In the genomic region with DNA sequence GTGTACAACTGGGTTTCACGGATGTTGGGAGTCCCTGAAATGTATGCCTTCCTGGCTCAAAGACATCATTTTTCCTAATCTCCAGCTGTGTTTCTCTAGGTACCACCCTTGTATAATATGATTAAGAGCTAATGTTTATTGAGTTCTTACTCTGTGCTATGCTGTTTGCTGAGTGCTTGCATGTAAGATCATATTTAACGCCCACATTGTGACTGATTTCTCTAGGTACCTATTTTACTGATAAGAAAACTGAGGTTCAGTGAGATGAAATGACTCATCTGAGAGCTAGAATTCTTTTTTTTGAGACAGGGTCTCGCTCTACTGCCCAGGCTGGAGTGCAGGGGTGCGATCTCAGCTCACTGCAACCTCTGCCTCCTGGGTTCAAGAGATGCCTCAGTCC, we compare ENCODE assay signal across 18 cellular contexts. TPM values are rescaled to one million over a fixed set of nuclear protein-coding genes. Genes with fewer than 3 reads are reported as not detected.
DNase-seq lines count a peak whose midpoint lies in the region; ATAC-seq and TF ChIP-seq lines count a peak whose summit lies in the region.
"Had no signal": no experiment of that assay in that cellular context is flagged by ENCODE, and none has a peak within 500 bp of the region (broad histone marks: within the 10 kb centered on the region; RNA-seq: fewer than 3 reads in every experiment).

No MANE protein-coding gene starts in this region.

- peaks cover 5% of the 10 kb centered on the region for H3K9me3 Mint-ChIP-seq in activated CD4-positive, alpha-beta T cell treated with anti-CD3 and anti-CD28 coated beads for 36 hours (ENCODE audit: low read depth)
- no peaks in the 10 kb centered on the region for H3K9me3 Mint-ChIP-seq in activated CD4-positive, alpha-beta T cell treated with anti-CD3 and anti-CD28 coated beads, Interleukin-2, amount 10 ng/mL, durations not matched to agents 24 days and 14 days

- H3K27ac Mint-ChIP-seq in activated CD4-positive, alpha-beta T cell treated with anti-CD3 and anti-CD28 coated beads for 36 hours: no peak overlapping the region
- no peak overlapping the region for H3K27ac Mint-ChIP-seq in activated CD4-positive, alpha-beta T cell treated with anti-CD3 and anti-CD28 coated beads, Interleukin-2, amount 10 ng/mL, durations not matched to agents 24 days and 14 days
- H3K27ac Mint-ChIP-seq: CD4-positive, alpha-beta T cell; GM23338 had no signal

- CTCF ChIA-PET in activated CD4-positive, alpha-beta T cell treated with anti-CD3 and anti-CD28 coated beads for 36 hours (lab: Charles Lee): interaction anchor here (0.9 kb wide), 1 partner anchor 68 kb away, joined by 3 read pairs; the partner anchor contains the start of gene TOMM22

- POLR2A ChIA-PET in activated CD4-positive, alpha-beta T cell treated with anti-CD3 and anti-CD28 coated beads for 36 hours (lab: Charles Lee): interaction anchor here (0.5 kb wide), 1 partner anchor 35 kb away, joined by 3 read pairs; no protein-coding TSS in a partner anchor

- H3K27ac ChIP-seq in heart right ventricle (peak overlapping the region in 8 of 10 donors; percentile 57 to 89 (median 81)), right atrium auricular region (peak overlapping the region in 1 of 2 donors; percentile 72), psoas muscle (peak overlapping the region; percentile 73), caudate nucleus (ENCODE audit: low read depth, low read length) (no peak overlapping the region)
- H3K27ac ChIP-seq: 22Rv1, A549, C4-2B had no signal

- ATAC-seq in activated CD4-positive, alpha-beta T cell treated with anti-CD3 and anti-CD28 coated beads for 36 hours: peak; percentile 90
- no peak for ATAC-seq in heart right ventricle
- no peak for ATAC-seq in psoas muscle
- ATAC-seq in GM21723 (IDR thresholded peaks at IDR 0.05; ENCODE audit: unreplicated experiment): no peak
- ATAC-seq: A549, GM23338 had no signal

- no peak for DNase-seq in activated CD4-positive, alpha-beta T cell treated with anti-CD3 and anti-CD28 coated beads for 36 hours
- DNase-seq in activated CD4-positive, alpha-beta T cell treated with anti-CD3 and anti-CD28 coated beads, Interleukin-2, amount 10 ng/mL, durations not matched to agents 24 days and 14 days: no peak
- DNase-seq in heart right ventricle (no peak), right atrium auricular region (ENCODE audit: low spot score) (no peak), GM13977 (ENCODE audit: low spot score) (peak; percentile 34), psoas muscle (no peak), caudate nucleus (lab: John Stamatoyannopoulos, UW) (no peak)
- DNase-seq: AML-193; Caco-2; CD4-positive, alpha-beta T cell; GDM1; HCEC 1CT had no signal

- TF ChIP-seq CTCF in heart right ventricle (IDR thresholded peaks at IDR 0.05) (no peak), right atrium auricular region (IDR thresholded peaks at IDR 0.05) (no peak), GM13977 (IDR thresholded peaks at IDR 0.05; ENCODE audit: extremely low read depth, insufficient read depth, missing control alignments) (no peak), psoas muscle (IDR thresholded peaks at IDR 0.05) (no peak)

- peaks cover 5% of the 10 kb centered on the region for H3K27me3 Mint-ChIP-seq in activated CD4-positive, alpha-beta T cell treated with anti-CD3 and anti-CD28 coated beads for 36 hours
- H3K27me3 Mint-ChIP-seq in activated CD4-positive, alpha-beta T cell treated with anti-CD3 and anti-CD28 coated beads, Interleukin-2, amount 10 ng/mL, durations not matched to agents 24 days and 14 days: peaks cover 3% of the 10 kb centered on the region

- H3K36me3 Mint-ChIP-seq in activated CD4-positive, alpha-beta T cell treated with anti-CD3 and anti-CD28 coated beads for 36 hours (ENCODE audit: low read depth): no peaks in the 10 kb centered on the region
- no peaks in the 10 kb centered on the region for H3K36me3 Mint-ChIP-seq in activated CD4-positive, alpha-beta T cell treated with anti-CD3 and anti-CD28 coated beads, Interleukin-2, amount 10 ng/mL, durations not matched to agents 24 days and 14 days (ENCODE audit: low read depth)

- H3K4me3 Mint-ChIP-seq in activated CD4-positive, alpha-beta T cell treated with anti-CD3 and anti-CD28 coated beads for 36 hours: no peak overlapping the region
- no peak overlapping the region for H3K4me3 Mint-ChIP-seq in activated CD4-positive, alpha-beta T cell treated with anti-CD3 and anti-CD28 coated beads, Interleukin-2, amount 10 ng/mL, durations not matched to agents 24 days and 14 days
- H3K4me3 Mint-ChIP-seq: CD4-positive, alpha-beta T cell; GM23338 had no signal

- H3K4me1 ChIP-seq in heart right ventricle (peaks cover 0 to 21% (median 9%) of the 10 kb centered on the region in 9 donors), right atrium auricular region (no peaks in the 10 kb centered on the region), psoas muscle (no peaks in the 10 kb centered on the region)
- H3K4me1 ChIP-seq: A549 had no signal

- 92 to 96% methylated on average over 4 of the region's 4 CpGs for WGBS in heart right ventricle, 2 donors
- WGBS in psoas muscle, 3 donors: 92 to 96% (median 95%) methylated on average over 4 of the region's 4 CpGs

- H3K27me3 ChIP-seq in heart right ventricle (no peaks in the 10 kb centered on the region), right atrium auricular region (no peaks in the 10 kb centered on the region), psoas muscle (ENCODE audit: insufficient read depth in 3 of 3, low read length in 2 of 3) (no peaks in the 10 kb centered on the region)

- H3K4me1 Mint-ChIP-seq in activated CD4-positive, alpha-beta T cell treated with anti-CD3 and anti-CD28 coated beads for 36 hours: no peaks in the 10 kb centered on the region
- H3K4me1 Mint-ChIP-seq in activated CD4-positive, alpha-beta T cell treated with anti-CD3 and anti-CD28 coated beads, Interleukin-2, amount 10 ng/mL, durations not matched to agents 24 days and 14 days: no peaks in the 10 kb centered on the region

- no peaks in the 10 kb centered on the region for H3K36me3 ChIP-seq in heart right ventricle
- no peaks in the 10 kb centered on the region for H3K36me3 ChIP-seq in right atrium auricular region
- H3K36me3 ChIP-seq in psoas muscle (ENCODE audit: insufficient read depth in 1 of 2, low read depth in 1 of 2): no peaks in the 10 kb centered on the region

- intact Hi-C loops in activated CD4-positive, alpha-beta T cell treated with anti-CD3 and anti-CD28 coated beads for 36 hours (cut with DNase I, micrococcal nuclease): no loop called here
- intact Hi-C loops in activated CD4-positive, alpha-beta T cell treated with anti-CD3 and anti-CD28 coated beads, Interleukin-2, amount 10 ng/mL, durations not matched to agents 24 days and 14 days (cut with micrococcal nuclease): no loop called here
- intact Hi-C loops in heart right ventricle (cut with DNase I): no loop called here
- intact Hi-C loops in psoas muscle (cut with DNase I): loop anchor here in 1 of 2 donors (5.0 kb wide), 1 partner anchor 64 kb away; no protein-coding TSS in a partner anchor

- H3K4me3 ChIP-seq in heart right ventricle (no peak overlapping the region), right atrium auricular region (no peak overlapping the region), psoas muscle (no peak overlapping the region)
- H3K4me3 ChIP-seq: A549, GM23338 had no signal

- in situ Hi-C loops in GM13977 (cut with MboI; ENCODE audit: low pct_unique_long_range_greater_than_20kb, low sequenced_read_pairs, unreplicated experiment): no loop called here

- H3K9me3 ChIP-seq in heart right ventricle (peaks cover 0 to 13% (median 3%) of the 10 kb centered on the region in 11 donors), right atrium auricular region (peaks cover 0 to 6% of the 10 kb centered on the region in 2 donors), psoas muscle (no peaks in the 10 kb centered on the region)

RNA-seq across cellular contexts. Expression of gene FAM227A, which starts 42.6 kb away (rescaled TPM):
- total RNA-seq in activated CD4-positive, alpha-beta T cell treated with anti-CD3 and anti-CD28 coated beads for 36 hours: under 1 TPM; 0.30 to 0.63 TPM
- total RNA-seq in activated CD4-positive, alpha-beta T cell treated with anti-CD3 and anti-CD28 coated beads, Interleukin-2, amount 10 ng/mL, durations not matched to agents 24 days and 14 days: 0.30 and 0.71 TPM in 2 replicates
- total RNA-seq in heart right ventricle (under 1 TPM; 0.11 to 0.97 (median 0.46) TPM), right atrium auricular region (1 to 10 TPM in 1 of 2 donors, under 1 TPM in 1; 0.70 to 1.1 TPM), psoas muscle (under 1 TPM; 0.05 to 0.34 (median 0.24) TPM)
- polyA plus RNA-seq in heart right ventricle (under 1 TPM; 0.19 to 0.66 TPM), psoas muscle (under 1 TPM; 0.03 to 0.32 (median 0.05) TPM)

RNA-seq across cellular contexts. Expression of gene CBY1, which starts 42.9 kb away (rescaled TPM):
- 10 to 100 TPM in 1 of 2 experiments, 1 to 10 TPM in 1; 9.8 to 11.6 TPM for total RNA-seq in activated CD4-positive, alpha-beta T cell treated with anti-CD3 and anti-CD28 coated beads for 36 hours
- 8.4 and 13.3 TPM in 2 replicates for total RNA-seq in activated CD4-positive, alpha-beta T cell treated with anti-CD3 and anti-CD28 coated beads, Interleukin-2, amount 10 ng/mL, durations not matched to agents 24 days and 14 days
- total RNA-seq in heart right ventricle: 10 to 100 TPM; 33.8 to 51.0 (median 40.5) TPM
- 10 to 100 TPM; 41.6 to 74.7 TPM for polyA plus RNA-seq in heart right ventricle
- 10 to 100 TPM; 23.0 to 27.9 TPM for total RNA-seq in right atrium auricular region
- 10 to 100 TPM; 15.4 to 22.9 (median 16.5) TPM for total RNA-seq in psoas muscle
- polyA plus RNA-seq in psoas muscle: 10 to 100 TPM; 22.8 to 39.5 (median 24.5) TPM

RNA-seq across cellular contexts. Expression of gene DMC1, which starts 43.6 kb away (rescaled TPM):
- 10 to 100 TPM; 16.3 to 18.9 TPM for total RNA-seq in activated CD4-positive, alpha-beta T cell treated with anti-CD3 and anti-CD28 coated beads for 36 hours
- 14.2 and 14.3 TPM in 2 replicates for total RNA-seq in activated CD4-positive, alpha-beta T cell treated with anti-CD3 and anti-CD28 coated beads, Interleukin-2, amount 10 ng/mL, durations not matched to agents 24 days and 14 days
- total RNA-seq in heart right ventricle (1 to 10 TPM in 8 of 10 donors, under 1 TPM in 2; 0.40 to 3.2 (median 1.4) TPM), right atrium auricular region (10 to 100 TPM in 1 of 2 donors, under 1 TPM in 1; 0.82 to 16.3 TPM), psoas muscle (under 1 TPM; 0.22 to 0.54 (median 0.43) TPM)
- polyA plus RNA-seq in heart right ventricle (under 1 TPM; 0.12 to 0.15 TPM), psoas muscle (under 1 TPM; 0.09 to 0.91 (median 0.12) TPM)
- total RNA-seq: HT-29 had no signal
